In the genomic region with DNA sequence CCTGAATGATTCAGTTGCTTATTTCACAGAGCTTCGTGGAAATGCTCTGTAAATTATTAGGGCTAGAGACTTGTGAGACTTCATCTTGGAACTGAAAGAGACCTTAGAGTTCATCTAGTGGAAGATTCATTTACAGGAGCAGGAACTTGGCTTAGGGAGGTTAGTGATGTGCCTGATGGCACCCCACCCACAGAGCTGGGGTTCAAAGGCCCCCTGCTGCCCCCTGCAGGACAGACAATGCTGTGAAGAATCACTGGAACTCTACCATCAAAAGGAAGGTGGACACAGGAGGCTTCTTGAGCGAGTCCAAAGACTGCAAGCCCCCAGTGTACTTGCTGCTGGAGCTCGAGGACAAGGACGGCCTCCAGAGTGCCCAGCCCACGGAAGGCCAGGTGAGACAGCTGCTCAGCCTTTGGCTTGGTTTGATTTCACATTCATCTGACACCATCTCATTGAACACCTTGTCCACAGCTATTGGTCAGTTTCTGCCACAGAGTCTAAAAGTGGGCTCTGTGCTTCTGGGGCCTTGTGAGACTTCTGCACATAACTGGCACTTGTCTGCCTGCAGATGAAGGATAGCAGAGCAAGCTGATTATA, we compare ENCODE assay signal across 9 cellular contexts. TPM values are rescaled to one million over a fixed set of nuclear protein-coding genes. Genes with fewer than 3 reads are reported as not detected.
DNase-seq lines count a peak whose midpoint lies in the region; ATAC-seq, FAIRE-seq and TF ChIP-seq lines count a peak whose summit lies in the region.
"Had no signal": no experiment of that assay in that cellular context is flagged by ENCODE, and none has a peak within 500 bp of the region (broad histone marks: within the 10 kb centered on the region; RNA-seq: fewer than 3 reads in every experiment).

No MANE protein-coding gene starts in this region.

- DNase-seq in activated CD4-positive, alpha-beta T cell treated with anti-CD3 and anti-CD28 coated beads for 24 hours (ENCODE audit: low read depth in 2 of 2): peak; percentile 41 to 56
- no peak for DNase-seq in activated CD4-positive, alpha-beta T cell treated with anti-CD3 and anti-CD28 coated beads for 1 hour
- DNase-seq in cerebellar cortex (ENCODE audit: low spot score): peak; percentile 40
- peak in 8 of 9 donors; percentile 12 to 62 (median 26) for DNase-seq in naive thymus-derived CD4-positive, alpha-beta T cell
- peak; percentile 65 for DNase-seq in urothelium cell line (ENCODE audit: low spot score)

- H2AFZ ChIP-seq in Loucy (ENCODE audit: low read length): no peak overlapping the region

- peak; percentile 89 for TF ChIP-seq CTCF in Loucy (conservative IDR thresholded peaks at IDR 0.05; ENCODE audit: low read length)
- peak; percentile 58 for TF ChIP-seq CTCF in VCaP (conservative IDR thresholded peaks at IDR 0.05)

- peaks cover 0 to 5% (median 5%) of the 10 kb centered on the region in 7 donors for H3K4me1 Mint-ChIP-seq in naive thymus-derived CD4-positive, alpha-beta T cell

- no peak overlapping the region for H3K4me3 ChIP-seq in Loucy (ENCODE audit: low read length, poor library complexity, severe bottlenecking)
- H3K4me3 ChIP-seq in naive thymus-derived CD4-positive, alpha-beta T cell (ENCODE audit: low read length): no peak overlapping the region

- no peaks in the 10 kb centered on the region for H3K9me3 ChIP-seq in Loucy (ENCODE audit: insufficient read depth, low read depth, low read length)
- H3K9me3 ChIP-seq in naive thymus-derived CD4-positive, alpha-beta T cell (ENCODE audit: control insufficient read depth in 2 of 3, low read length in 3 of 3): no peaks in the 10 kb centered on the region

- no peaks in the 10 kb centered on the region for H3K9me2 ChIP-seq in Loucy (replicated peaks; ENCODE audit: low read depth, low read length)

- no peak overlapping the region for H3K4me3 Mint-ChIP-seq in naive thymus-derived CD4-positive, alpha-beta T cell

- H4K20me1 ChIP-seq in Loucy (ENCODE audit: insufficient read depth, low read length, poor library complexity, severe bottlenecking): no peaks in the 10 kb centered on the region

- H3K36me3 ChIP-seq in Loucy (ENCODE audit: insufficient read depth, low read length): peaks cover 53% of the 10 kb centered on the region
- H3K36me3 ChIP-seq in naive thymus-derived CD4-positive, alpha-beta T cell (ENCODE audit: control insufficient read depth in 2 of 3, insufficient read depth in 3 of 3, low read length in 3 of 3): no peaks in the 10 kb centered on the region

- no peaks in the 10 kb centered on the region for H3K36me3 Mint-ChIP-seq in naive thymus-derived CD4-positive, alpha-beta T cell

- no peak overlapping the region for H3K9ac ChIP-seq in Loucy (ENCODE audit: low read depth, low read length, poor library complexity, severe bottlenecking)

- no peaks in the 10 kb centered on the region for H3F3A ChIP-seq in Loucy (ENCODE audit: low read depth)

- H3K27ac ChIP-seq in VCaP: no peak overlapping the region
- no peak overlapping the region for H3K27ac ChIP-seq in naive thymus-derived CD4-positive, alpha-beta T cell (ENCODE audit: low read depth, low read length)

- peak; percentile 73 for ATAC-seq in naive thymus-derived CD4-positive, alpha-beta T cell
- no peak for ATAC-seq in GM18517 (IDR thresholded peaks at IDR 0.05; ENCODE audit: unreplicated experiment)

- CTCF ChIA-PET in naive thymus-derived CD4-positive, alpha-beta T cell (lab: Charles Lee): interaction anchor here (0.6 to 2.8 kb wide), 5 partner anchors 59 to 242 kb away, joined by 3 to 13 read pairs (median 3); no protein-coding TSS in a partner anchor

- H3K4me1 ChIP-seq in Loucy (ENCODE audit: insufficient read depth, low read length, poor library complexity, severe bottlenecking): no peaks in the 10 kb centered on the region
- H3K4me1 ChIP-seq in naive thymus-derived CD4-positive, alpha-beta T cell (ENCODE audit: control insufficient read depth in 2 of 2, insufficient read depth in 2 of 2, low read length in 2 of 2): no peaks in the 10 kb centered on the region

- POLR2A ChIA-PET in naive thymus-derived CD4-positive, alpha-beta T cell (lab: Charles Lee): interaction anchor here (0.5 to 1.7 kb wide), 2 partner anchors 12 to 25 kb away, joined by 5 to 6 read pairs; no protein-coding TSS in a partner anchor

- no peaks in the 10 kb centered on the region for H3K27me3 ChIP-seq in Loucy (ENCODE audit: insufficient read depth, low read length, poor library complexity, severe bottlenecking)
- no peaks in the 10 kb centered on the region for H3K27me3 ChIP-seq in naive thymus-derived CD4-positive, alpha-beta T cell (ENCODE audit: control insufficient read depth in 2 of 2, insufficient read depth in 2 of 2, low read length in 2 of 2)

- peak; percentile 13 for FAIRE-seq in urothelium cell line (lab: Jason Lieb, UNC)

- no peaks in the 10 kb centered on the region for H3K79me2 ChIP-seq in Loucy (ENCODE audit: insufficient read depth, low read length)

- H3K27me3 Mint-ChIP-seq in naive thymus-derived CD4-positive, alpha-beta T cell: no peaks in the 10 kb centered on the region

- intact Hi-C loops in naive thymus-derived CD4-positive, alpha-beta T cell (cut with micrococcal nuclease): loop anchor here (1.0 kb wide), 3 partner anchors 57 to 243 kb away; no protein-coding TSS in a partner anchor

- H3K27ac Mint-ChIP-seq in naive thymus-derived CD4-positive, alpha-beta T cell: peak overlapping the region in 1 of 9 donors; percentile 36

- H3K9me3 Mint-ChIP-seq in naive thymus-derived CD4-positive, alpha-beta T cell: no peaks in the 10 kb centered on the region

- no peak overlapping the region for H3K4me2 ChIP-seq in Loucy (ENCODE audit: low read depth, low read length, poor library complexity, severe bottlenecking)

RNA-seq across cellular contexts. Expression of a gene that starts 25.1 kb away (rescaled TPM):
- 10 to 100 TPM in 1 of 5 experiments, 1 to 10 TPM in 1, under 1 TPM in 1, not detected in 2; 0.58 to 69.7 (median 2.7) TPM for total RNA-seq in naive thymus-derived CD4-positive, alpha-beta T cell
- not detected for polyA plus RNA-seq in naive thymus-derived CD4-positive, alpha-beta T cell

RNA-seq across cellular contexts. Expression of a gene that starts 34.8 kb away (rescaled TPM):
- 1 to 10 TPM in 2 of 5 experiments, not detected in 3; 1.4 to 1.7 TPM for total RNA-seq in naive thymus-derived CD4-positive, alpha-beta T cell
- polyA plus RNA-seq in naive thymus-derived CD4-positive, alpha-beta T cell: not detected
- polyA plus RNA-seq: esophagus had no signal
